ENCODE assay signal across 15 cellular contexts in genomic region chr2:201847483-201847882, GRCh38. TPM values are rescaled to one million over a fixed set of nuclear protein-coding genes. Genes with fewer than 3 reads are reported as not detected.
"Had no signal": no experiment of that assay in that cellular context is flagged by ENCODE, and none has a peak within 500 bp of the region (broad histone marks: within the 10 kb centered on the region; RNA-seq: fewer than 3 reads in every experiment).

No MANE protein-coding gene starts in this region.

- H3K4me1 Mint-ChIP-seq: activated B cell treated with CpG ODN at 0.5 μM for 24 hours; activated CD4-positive, alpha-beta T cell treated with anti-CD3 and anti-CD28 coated beads, Interleukin-2, amount 10 ng/mL, durations not matched to agents 24 days and 14 days; central memory CD8-positive, alpha-beta T cell; stimulated activated naive B cell treated with anti-CD40 and anti-IgM and Interleukin-4, amounts not matched to agents 10 μg/mL and 1 μg/mL and 100 μg/mL, for 72 hours had no signal

- H3K27me3 ChIP-seq: foreskin keratinocyte, tibial nerve had no signal

- H3K4me1 ChIP-seq: heart right ventricle, parathyroid adenoma had no signal

- H3K36me3 ChIP-seq: heart right ventricle, tibial nerve had no signal

- H3K4me3 ChIP-seq: heart right ventricle, tibial nerve had no signal

- H3K27ac Mint-ChIP-seq: activated B cell treated with CpG ODN at 0.5 μM for 24 hours; activated CD4-positive, alpha-beta T cell treated with anti-CD3 and anti-CD28 coated beads, Interleukin-2, amount 10 ng/mL, durations not matched to agents 24 days and 14 days; dendritic cell treated with granulocyte-macrophage colony-stimulating factor and Interleukin-4, amounts not matched to agents 40 ng/mL and 50 ng/mL, for 4 days; endodermal cell; stimulated activated naive B cell treated with anti-CD40 and anti-IgM and Interleukin-4, amounts not matched to agents 10 μg/mL and 1 μg/mL and 100 μg/mL, for 72 hours; T-helper 1 cell treated with Interleukin-12 subunit alpha and Interleukin-12 subunit beta and Interleukin-4 antibody, amounts not matched to agents 30 μg/mL and 1 μg/mL, for 36 hours had no signal

- ATAC-seq: esophagus mucosa; foreskin keratinocyte; heart right ventricle; stimulated activated naive B cell treated with anti-CD40 and anti-IgM and Interleukin-4, amounts not matched to agents 10 μg/mL and 1 μg/mL and 100 μg/mL, for 72 hours had no signal

- H3K9me3 Mint-ChIP-seq: activated B cell treated with CpG ODN at 0.5 μM for 24 hours; activated CD4-positive, alpha-beta T cell treated with anti-CD3 and anti-CD28 coated beads, Interleukin-2, amount 10 ng/mL, durations not matched to agents 24 days and 14 days; central memory CD8-positive, alpha-beta T cell; dendritic cell treated with granulocyte-macrophage colony-stimulating factor and Interleukin-4, amounts not matched to agents 40 ng/mL and 50 ng/mL, for 4 days; stimulated activated naive B cell treated with anti-CD40 and anti-IgM and Interleukin-4, amounts not matched to agents 10 μg/mL and 1 μg/mL and 100 μg/mL, for 72 hours; T-helper 1 cell treated with Interleukin-12 subunit alpha and Interleukin-12 subunit beta and Interleukin-4 antibody, amounts not matched to agents 30 μg/mL and 1 μg/mL, for 36 hours had no signal

- H3K27me3 Mint-ChIP-seq: dendritic cell treated with granulocyte-macrophage colony-stimulating factor and Interleukin-4, amounts not matched to agents 40 ng/mL and 50 ng/mL, for 4 days had no signal

- H3K79me2 ChIP-seq: parathyroid adenoma had no signal

- H2AFZ ChIP-seq: parathyroid adenoma had no signal

- H3K9ac ChIP-seq: parathyroid adenoma had no signal

- H3K27ac ChIP-seq: foreskin keratinocyte, heart right ventricle, parathyroid adenoma, tibial nerve had no signal

- DNase-seq: activated B cell treated with CpG ODN at 0.5 μM for 24 hours; activated CD4-positive, alpha-beta T cell treated with anti-CD3 and anti-CD28 coated beads, Interleukin-2, amount 10 ng/mL, durations not matched to agents 24 days and 14 days; activated naive CD4-positive, alpha-beta T cell treated with Interleukin-2 at 50 U/mL for 16 hours; endodermal cell; foreskin keratinocyte; heart right ventricle; islet precursor cell; stimulated activated CD4-positive, alpha-beta T cell treated with anti-CD3 and anti-CD28 coated beads, Interleukin-2, amount 100 ng/mL, for 24 hours; stimulated activated naive B cell treated with anti-CD40 and anti-IgM and Interleukin-4, amounts not matched to agents 10 μg/mL and 1 μg/mL and 100 μg/mL, for 72 hours had no signal

- H3K4me3 Mint-ChIP-seq: activated B cell treated with CpG ODN at 0.5 μM for 24 hours; activated CD4-positive, alpha-beta T cell treated with anti-CD3 and anti-CD28 coated beads, Interleukin-2, amount 10 ng/mL, durations not matched to agents 24 days and 14 days; central memory CD8-positive, alpha-beta T cell; dendritic cell treated with granulocyte-macrophage colony-stimulating factor and Interleukin-4, amounts not matched to agents 40 ng/mL and 50 ng/mL, for 4 days; endodermal cell; stimulated activated naive B cell treated with anti-CD40 and anti-IgM and Interleukin-4, amounts not matched to agents 10 μg/mL and 1 μg/mL and 100 μg/mL, for 72 hours; T-helper 1 cell treated with Interleukin-12 subunit alpha and Interleukin-12 subunit beta and Interleukin-4 antibody, amounts not matched to agents 30 μg/mL and 1 μg/mL, for 36 hours had no signal

- H3K36me3 Mint-ChIP-seq: stimulated activated naive B cell treated with anti-CD40 and anti-IgM and Interleukin-4, amounts not matched to agents 10 μg/mL and 1 μg/mL and 100 μg/mL, for 72 hours had no signal

- H3K9me3 ChIP-seq: heart right ventricle, tibial nerve had no signal

RNA-seq across cellular contexts. Expression of gene CDK15, which starts 41.1 kb away (rescaled TPM):
- total RNA-seq: activated B cell treated with CpG ODN at 0.5 μM for 24 hours; activated CD4-positive, alpha-beta T cell treated with anti-CD3 and anti-CD28 coated beads, Interleukin-2, amount 10 ng/mL, durations not matched to agents 24 days and 14 days had no signal
